Comparison of ENCODE assay signal across 21 cellular contexts in genomic region chr19:44602071-44602470, GRCh38. TPM values are rescaled to one million over a fixed set of nuclear protein-coding genes. Genes with fewer than 3 reads are reported as not detected.
DNase-seq lines count a peak whose midpoint lies in the region; ATAC-seq and TF ChIP-seq lines count a peak whose summit lies in the region.
"Had no signal": no experiment of that assay in that cellular context is flagged by ENCODE, and none has a peak within 500 bp of the region (broad histone marks: within the 10 kb centered on the region; RNA-seq: fewer than 3 reads in every experiment).

No MANE protein-coding gene starts in this region.

- H3K79me2 ChIP-seq in trophoblast cell (ENCODE audit: control insufficient read depth, insufficient read depth, low read length, poor library complexity) = no peaks in the 10 kb centered on the region

- H3K4me2 ChIP-seq in trophoblast cell (ENCODE audit: low read length) = no peak overlapping the region
- H3K4me2 ChIP-seq: neural progenitor cell had no signal

- peaks cover 32% of the 10 kb centered on the region for H3K4me1 ChIP-seq in body of pancreas
- peaks cover 0 to 8% of the 10 kb centered on the region in 2 experiments for H3K4me1 ChIP-seq in trophoblast cell (ENCODE audit: control insufficient read depth in 1 of 2, insufficient read depth in 2 of 2, low read length in 2 of 2)
- peaks cover 4% of the 10 kb centered on the region for H3K4me1 ChIP-seq in CD8-positive, alpha-beta T cell (ENCODE audit: insufficient read depth, low read length)
- H3K4me1 ChIP-seq: neural progenitor cell had no signal

- CTCF ChIA-PET in CD8-positive, alpha-beta T cell (lab: Charles Lee) = interaction anchor here (0.5 kb wide), 1 partner anchor 1372 kb away, joined by 3 read pairs; no protein-coding TSS in a partner anchor

- no peaks in the 10 kb centered on the region for H3K79me1 ChIP-seq in trophoblast cell (ENCODE audit: low read length)

- no peaks in the 10 kb centered on the region for H3K36me3 ChIP-seq in body of pancreas (replicated peaks in 1 of 2; ENCODE audit: insufficient read depth in 1 of 2, low read depth in 2 of 2)
- no peaks in the 10 kb centered on the region for H3K36me3 ChIP-seq in trophoblast cell (ENCODE audit: control insufficient read depth in 1 of 2, insufficient read depth in 2 of 2, low read length in 2 of 2)
- H3K36me3 ChIP-seq in CD8-positive, alpha-beta T cell (ENCODE audit: insufficient read depth, low read length) = no peaks in the 10 kb centered on the region
- H3K36me3 ChIP-seq: neural progenitor cell had no signal

- H2BK120ac ChIP-seq in trophoblast cell (ENCODE audit: insufficient read depth, low read length, poor library complexity) = no peak overlapping the region

- no peak overlapping the region for H4K8ac ChIP-seq in trophoblast cell (ENCODE audit: low read depth, low read length)

- H3K36me3 Mint-ChIP-seq in CD8-positive, alpha-beta T cell = no peaks in the 10 kb centered on the region
- H3K36me3 Mint-ChIP-seq: CD14-positive monocyte, neural progenitor cell, WTC11 had no signal

- POLR2A ChIA-PET in CD8-positive, alpha-beta T cell (lab: Charles Lee) = no interaction called here

- TF ChIP-seq CTCF in body of pancreas (IDR thresholded peaks at IDR 0.05) = no peak
- TF ChIP-seq CTCF in CD8-positive, alpha-beta T cell (IDR thresholded peaks at IDR 0.05) = no peak

- H2BK5ac ChIP-seq in trophoblast cell (ENCODE audit: low read depth, low read length, poor library complexity) = no peak overlapping the region

- no peaks in the 10 kb centered on the region for H3K9me3 ChIP-seq in body of pancreas
- H3K9me3 ChIP-seq in trophoblast cell (ENCODE audit: insufficient read depth, low read depth, low read length) = no peaks in the 10 kb centered on the region
- no peaks in the 10 kb centered on the region for H3K9me3 ChIP-seq in CD8-positive, alpha-beta T cell (ENCODE audit: low read length)

- no peak overlapping the region for H3K9ac ChIP-seq in trophoblast cell (ENCODE audit: low read length)
- H3K9ac ChIP-seq: neural progenitor cell had no signal

- no peak overlapping the region for H2AK5ac ChIP-seq in trophoblast cell (ENCODE audit: low read length)

- H3K27ac ChIP-seq in body of pancreas (no peak overlapping the region), trophoblast cell (ENCODE audit: low read depth, low read length) (no peak overlapping the region)
- H3K27ac ChIP-seq in CD8-positive, alpha-beta T cell (ENCODE audit: low read depth, low read length) = no peak overlapping the region
- H3K27ac ChIP-seq: neural progenitor cell had no signal

- peak; percentile 28 for DNase-seq in DMS 273 (lab: John Stamatoyannopoulos, UW; ENCODE audit: unreplicated experiment)
- no peak for DNase-seq in DMS 273 treated with DMSO at 0.1 percent for 48 hours (lab: John Stamatoyannopoulos, UW)
- peak; percentile 67 for DNase-seq in NCI-H2171 treated with DMSO at 0.1 percent for 48 hours (lab: John Stamatoyannopoulos, UW)
- peak; percentile 30 to 70 (median 58) for DNase-seq in body of pancreas
- DNase-seq in trophoblast cell = peak; percentile 74 to 83
- DNase-seq in nucleus accumbens (lab: John Stamatoyannopoulos, UW) = no peak
- no peak for DNase-seq in CD8-positive, alpha-beta T cell
- DNase-seq: 8988T; activated effector memory CD4-positive, alpha-beta T cell treated with anti-CD3 and anti-CD28 coated beads, Interleukin-2, amount 50 U/mL, for 16 hours; anterior cingulate cortex; NCI-H446; right cardiac atrium; stimulated activated CD4-positive, alpha-beta T cell treated with anti-CD3 and anti-CD28 coated beads, Interleukin-1b, Interleukin-23, amount 100 ng/mL, for 48 hours; T-helper 1 cell had no signal

- H2AFZ ChIP-seq in trophoblast cell (ENCODE audit: insufficient read depth, low read length, poor library complexity) = no peak overlapping the region
- H2AFZ ChIP-seq: neural progenitor cell had no signal

- H3K27me3 Mint-ChIP-seq in CD8-positive, alpha-beta T cell (ENCODE audit: low read depth) = peaks cover 16% of the 10 kb centered on the region

- peaks cover 3% of the 10 kb centered on the region for H3K4me1 Mint-ChIP-seq in CD8-positive, alpha-beta T cell (ENCODE audit: low read depth)
- H3K4me1 Mint-ChIP-seq: neural progenitor cell had no signal

- H3K23ac ChIP-seq in trophoblast cell (ENCODE audit: low read length) = no peak overlapping the region

- no peak overlapping the region for H3K4ac ChIP-seq in trophoblast cell (ENCODE audit: low read depth, low read length)

- WGBS in body of pancreas, 2 donors = 16 to 34% methylated on average over 6 of the region's 6 CpGs
- no CpG with 5 or more reads among the region's 6 CpGs for WGBS in trophoblast cell (ENCODE audit: extremely low coverage, insufficient coverage, insufficient read length)

- no peak for TF ChIP-seq POLR2A in body of pancreas (IDR thresholded peaks at IDR 0.05)

- no peak overlapping the region for H3K14ac ChIP-seq in trophoblast cell (ENCODE audit: low read length)

- intact Hi-C loops in body of pancreas (cut with DNase I) = no loop called here
- intact Hi-C loops in CD8-positive, alpha-beta T cell (cut with DNase I, micrococcal nuclease) = no loop called here

- H3K18ac ChIP-seq in trophoblast cell (ENCODE audit: low read length) = no peak overlapping the region

- no peak overlapping the region for H2BK12ac ChIP-seq in trophoblast cell (ENCODE audit: low read length)

- peaks cover 12% of the 10 kb centered on the region for H3K9me3 Mint-ChIP-seq in CD8-positive, alpha-beta T cell

- H3K4me3 ChIP-seq in body of pancreas (no peak overlapping the region), trophoblast cell (ENCODE audit: low read depth, low read length) (no peak overlapping the region)
- H3K4me3 ChIP-seq in CD8-positive, alpha-beta T cell (ENCODE audit: low read depth, low read length) = no peak overlapping the region
- H3K4me3 ChIP-seq: GM12878, neural progenitor cell had no signal

- no peak overlapping the region for H4K91ac ChIP-seq in trophoblast cell (ENCODE audit: low read depth, low read length)

- ATAC-seq in body of pancreas (peak; percentile 69), HG02970 (IDR thresholded peaks at IDR 0.05; ENCODE audit: low FRiP score, unreplicated experiment) (no peak)
- ATAC-seq in CD8-positive, alpha-beta T cell = no peak
- ATAC-seq: GM12878, right cardiac atrium, WTC11 had no signal

- H3K27ac Mint-ChIP-seq in CD8-positive, alpha-beta T cell = no peak overlapping the region
- H3K27ac Mint-ChIP-seq: CD14-positive monocyte, neural progenitor cell had no signal

- H3K27me3 ChIP-seq in body of pancreas (no peaks in the 10 kb centered on the region), trophoblast cell (ENCODE audit: insufficient read depth, low read length) (no peaks in the 10 kb centered on the region)
- no peaks in the 10 kb centered on the region for H3K27me3 ChIP-seq in CD8-positive, alpha-beta T cell (ENCODE audit: insufficient read depth, low read length)
- H3K27me3 ChIP-seq: neural progenitor cell had no signal

- H3K4me3 Mint-ChIP-seq in CD8-positive, alpha-beta T cell = no peak overlapping the region
- H3K4me3 Mint-ChIP-seq: CD14-positive monocyte, neural progenitor cell, WTC11 had no signal

- no peak overlapping the region for H4K12ac ChIP-seq in trophoblast cell (ENCODE audit: low read depth, low read length)

RNA-seq across cellular contexts. Expression of gene IGSF23, which starts 11.3 kb away (rescaled TPM):
- 1 to 10 TPM in 1 of 2 donors, not detected in 1; 3.1 TPM for total RNA-seq in body of pancreas
- polyA plus RNA-seq in trophoblast cell (2013) = 0.08 and 0.12 TPM in 2 replicates
- not detected for total RNA-seq in CD8-positive, alpha-beta T cell
- total RNA-seq: GM12878, H1, mesenteric fat pad, right cardiac atrium, WTC11 had no signal
- polyA plus RNA-seq: GM12878, H1, right cardiac atrium had no signal

RNA-seq across cellular contexts. Expression of gene PVR, which starts 41.6 kb away (rescaled TPM):
- total RNA-seq in body of pancreas = 10 to 100 TPM; 36.8 to 55.4 TPM
- 20.8 and 23.7 TPM in 2 replicates for polyA plus RNA-seq in trophoblast cell (2013)
- total RNA-seq in CD8-positive, alpha-beta T cell = 1 to 10 TPM in 1 of 2 experiments, under 1 TPM in 1; 0.95 to 1.1 TPM

Comparison
In these comparisons a context has a peak if more than half of its experiments do, and no peak if none do; other contexts are left out.
1. DNase-seq: peak in DMS 273 (single experiment), NCI-H2171 treated with DMSO at 0.1 percent for 48 hours (single experiment), body of pancreas (4 of 4) and trophoblast cell (2 of 2); none in DMS 273 treated with DMSO at 0.1 percent for 48 hours (single experiment), nucleus accumbens (0 of 56) and CD8-positive, alpha-beta T cell (0 of 7).
2. RNA of gene PVR, which starts 41.6 kb away (total RNA-seq): 36.8 to 55.4 TPM in body of pancreas; 0.95 to 1.1 TPM in CD8-positive, alpha-beta T cell; every median in the first group is over 10 times any median in the second.